2 cellular contexts compared by ENCODE assay signal in genomic region chr4:133145758-133146157, GRCh38.
TF ChIP-seq lines count a peak whose summit lies in the region.

No MANE protein-coding gene starts in this region.

TF ChIP-seq in A549, 52 proteins besides CTCF, POLR2A, EP300 and RAD21 (continued from another document):
- TF ChIP-seq ELK1 (IDR thresholded peaks at IDR 0.05; ENCODE audit: low read depth, low read length) (no peak), RFX5 (IDR thresholded peaks at IDR 0.05) (no peak), SREBF2 (IDR thresholded peaks at IDR 0.05) (no peak)

TF ChIP-seq in IMR-90, 13 proteins besides CTCF, POLR2A, EP300 and RAD21 (continued from another document):
- TF ChIP-seq USF2 (IDR thresholded peaks at IDR 0.05; ENCODE audit: low read depth, low read length) (no peak), CEBPB (IDR thresholded peaks at IDR 0.05; ENCODE audit: low read depth, low read length) (no peak), MAFK (IDR thresholded peaks at IDR 0.05; ENCODE audit: low read depth, low read length) (no peak)
